ENCODE assay signal across 15 cellular contexts in genomic region chr7:143797119-143797895, GRCh38. TPM values are rescaled to one million over a fixed set of nuclear protein-coding genes. Genes with fewer than 3 reads are reported as not detected.
DNase-seq lines count a peak whose midpoint lies in the region; ATAC-seq and TF ChIP-seq lines count a peak whose summit lies in the region.
"Not testable (repeated sequence)": the region's sequence is repeated elsewhere in the genome, so short reads cannot be mapped to it uniquely, and the experiment has no call there.
"Had no signal": no experiment of that assay in that cellular context is flagged by ENCODE, and none has a peak within 500 bp of the region (broad histone marks: within the 10 kb centered on the region; RNA-seq: fewer than 3 reads in every experiment).

No MANE protein-coding gene starts in this region.

- H3K27me3 ChIP-seq in adrenal gland, tibial artery: not testable (repeated sequence)

- WGBS in adrenal gland, 4 donors = 20 to 92% (median 61%) methylated on average over 1 to 3 of the region's 6 CpGs

- not testable (repeated sequence) for H3K36me3 ChIP-seq in adrenal gland (replicated peaks in 1 of 2); tibial artery

- H3K9me3 ChIP-seq in adrenal gland (replicated peaks in 1 of 3); tibial artery: not testable (repeated sequence)

- intact Hi-C loops in adrenal gland (cut with DNase I); left cardiac atrium (cut with DNase I); sciatic nerve (cut with DNase I); tibial artery (cut with DNase I; ENCODE audit: low total_unique reads): not testable (repeated sequence)

- not testable (repeated sequence) for TF ChIP-seq CTCF in adrenal gland (IDR thresholded peaks at IDR 0.05); fibroblast of the aortic adventitia (IDR thresholded peaks at IDR 0.05; ENCODE audit: insufficient read depth, low read length); tibial artery (IDR thresholded peaks at IDR 0.05)

- not testable (repeated sequence) for H3K4me3 ChIP-seq in adrenal gland; fibroblast of the aortic adventitia (ENCODE audit: low read depth, low read length); tibial artery

- ATAC-seq in left cardiac atrium (peak; percentile 73 to 88), left lobe of liver (peak; percentile 98), sciatic nerve (peak; percentile 79)

- not testable (repeated sequence) for TF ChIP-seq POLR2A in adrenal gland (IDR thresholded peaks at IDR 0.05)

- peak; percentile 0 for DNase-seq in HCEC 1CT
- peak; percentile 12 to 62 (median 40) for DNase-seq in adrenal gland
- peak; percentile 6 for DNase-seq in fibroblast of the aortic adventitia (ENCODE audit: low read depth)
- peak; percentile 33 for DNase-seq in left cardiac atrium
- DNase-seq in left lobe of liver (ENCODE audit: low spot score) = peak; percentile 69
- DNase-seq in sciatic nerve (ENCODE audit: low spot score) = not testable (repeated sequence)
- DNase-seq in tibial artery = peak; percentile 34 to 63

- not testable (repeated sequence) for H3K4me1 ChIP-seq in adrenal gland (replicated peaks in 1 of 2); tibial artery

- not testable (repeated sequence) for H3K27ac ChIP-seq in adrenal gland, tibial artery

RNA-seq across cellular contexts. Expression of gene CTAGE6, which starts 39.8 kb away (rescaled TPM):
- 1 to 10 TPM in 3 of 8 donors, under 1 TPM in 3, not detected in 2; 0.28 to 3.6 (median 0.84) TPM for total RNA-seq in adrenal gland
- under 1 TPM; 0.07 to 0.24 (median 0.13) TPM for polyA plus RNA-seq in adrenal gland
- 0.90 and 4.5 TPM in 2 replicates for total RNA-seq in fibroblast of the aortic adventitia (ENCODE audit: low replicate concordance)
- under 1 TPM; 0.12 to 0.21 TPM for total RNA-seq in left cardiac atrium
- not detected for total RNA-seq in left lobe of liver
- total RNA-seq in sciatic nerve = 0.76 TPM
- total RNA-seq: GM23338, H9, HepG2, HT1080, LHCN-M2, MCF 10A had no signal
- polyA plus RNA-seq: CD14-positive monocyte; CD8-positive, alpha-beta memory T cell; GM23338 had no signal
